ENCODE assay signal across 7 cellular contexts in the genomic region with DNA sequence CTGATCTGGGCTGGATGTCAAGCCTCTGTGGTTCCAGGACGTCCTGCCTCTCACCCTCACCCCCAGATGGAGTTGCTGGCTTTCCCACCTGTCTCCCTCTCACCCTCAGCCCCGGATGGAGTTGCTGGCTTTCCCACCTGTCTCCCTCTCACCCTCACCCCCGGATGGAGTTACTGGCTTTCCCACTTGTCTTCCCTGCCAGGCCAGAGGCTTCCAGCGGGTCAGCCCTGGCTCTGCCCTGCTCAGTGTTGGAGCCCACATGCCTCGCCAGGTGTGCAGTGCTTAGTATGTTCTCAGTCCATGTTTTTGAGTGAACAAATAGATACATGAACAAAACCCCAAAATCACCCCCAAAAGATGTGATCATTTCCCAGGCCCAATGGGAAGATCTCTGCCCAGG.
DNase-seq lines count a peak whose midpoint lies in the region; ATAC-seq and TF ChIP-seq lines count a peak whose summit lies in the region.
"Not testable (repeated sequence)": the region's sequence is repeated elsewhere in the genome, so short reads cannot be mapped to it uniquely, and the experiment has no call there.

No MANE protein-coding gene starts in this region.

- WGBS in H9 (ENCODE audit: extremely low coverage, insufficient read length, low lambda C conversion rate): no CpG with 5 or more reads among the region's 5 CpGs

- H3K4me3 Mint-ChIP-seq in H9; activated T-cell treated with anti-CD3 and anti-CD28 coated beads, Interleukin-2, amount 50 U/mL, for 24 hours; MCF 10A (ENCODE audit: unreplicated experiment): not testable (repeated sequence)
- peak overlapping the region; percentile 12 for H3K4me3 Mint-ChIP-seq in T-helper 17 cell

- not testable (repeated sequence) for H2BK15ac ChIP-seq in H9 (ENCODE audit: low read depth, low read length)

- not testable (repeated sequence) for BruUV-seq in MCF 10A (replicated peaks; lab: Mats Ljungman, UMichigan)

- H3K27me3 ChIP-seq in H9 (ENCODE audit: insufficient read depth, low read length); neutrophil; upper lobe of right lung: not testable (repeated sequence)

- H2BK120ac ChIP-seq in H9 (ENCODE audit: low read depth, low read length, poor library complexity, severe bottlenecking): not testable (repeated sequence)

- not testable (repeated sequence) for H3K9ac ChIP-seq in H9 (ENCODE audit: extremely low read depth, insufficient read length, low read length)

- not testable (repeated sequence) for H3K9me3 Mint-ChIP-seq in H9; activated T-cell treated with anti-CD3 and anti-CD28 coated beads, Interleukin-2, amount 50 U/mL, for 24 hours; MCF 10A (ENCODE audit: unreplicated experiment)

- peak overlapping the region in 1 of 3 experiments; percentile 74; a peak in 2 of 7 replicates for H3K27ac Mint-ChIP-seq in H9
- H3K27ac Mint-ChIP-seq in T-helper 17 cell: peak overlapping the region; percentile 80
- H3K27ac Mint-ChIP-seq in activated T-cell treated with anti-CD3 and anti-CD28 coated beads, Interleukin-2, amount 50 U/mL, for 24 hours: not testable (repeated sequence)
- H3K27ac Mint-ChIP-seq in MCF 10A (ENCODE audit: low read depth, unreplicated experiment): peak overlapping the region; percentile 65

- H4K8ac ChIP-seq in H9 (replicated peaks; ENCODE audit: insufficient read length, low read depth, low read length): not testable (repeated sequence)

- not testable (repeated sequence) for H3K4ac ChIP-seq in H9 (ENCODE audit: low read depth, low read length)

- not testable (repeated sequence) for H3K4me3 ChIP-seq in neutrophil (ENCODE audit: low read depth in 1 of 2, low read length in 1 of 2); upper lobe of right lung

- H3K79me1 ChIP-seq in H9 (ENCODE audit: insufficient read depth, low read depth, low read length, poor library complexity, severe bottlenecking): not testable (repeated sequence)

- not testable (repeated sequence) for H3K4me2 ChIP-seq in H9 (ENCODE audit: insufficient read depth, insufficient read length, low read length)

- not testable (repeated sequence) for H3K4me1 ChIP-seq in H9 (ENCODE audit: insufficient read depth, low read length)
- H3K4me1 ChIP-seq in neutrophil (ENCODE audit: control insufficient read depth in 1 of 2, insufficient read depth in 1 of 2, low read depth in 1 of 2, low read length in 1 of 2) (peaks cover 44 to 50% of the 10 kb centered on the region in 2 experiments), upper lobe of right lung (peaks cover 16% of the 10 kb centered on the region)

- not testable (repeated sequence) for H4K20me1 ChIP-seq in H9 (ENCODE audit: control insufficient read depth, insufficient read depth, insufficient read length)

- CTCF ChIA-PET in MCF 10A (lab: Yijun Ruan, JAX): not testable (repeated sequence)

- H3K9me3 ChIP-seq in H9 (ENCODE audit: control insufficient read depth, low read depth, low read length); T-helper 17 cell (ENCODE audit: control insufficient read depth, low read length, poor library complexity, severe bottlenecking); neutrophil; upper lobe of right lung: not testable (repeated sequence)

- not testable (repeated sequence) for TF ChIP-seq CTCF in H9 (conservative IDR thresholded peaks at IDR 0.05); MCF 10A (IDR thresholded peaks at IDR 0.05; ENCODE audit: unreplicated experiment); neutrophil (IDR thresholded peaks at IDR 0.05); upper lobe of right lung (IDR thresholded peaks at IDR 0.05)

- not testable (repeated sequence) for H3K27me3 Mint-ChIP-seq in H9 (ENCODE audit: low read depth); T-helper 17 cell; activated T-cell treated with anti-CD3 and anti-CD28 coated beads, Interleukin-2, amount 50 U/mL, for 24 hours; MCF 10A (ENCODE audit: insufficient read depth, unreplicated experiment)

- H4K5ac ChIP-seq in H9 (ENCODE audit: insufficient read length, low read depth, low read length): not testable (repeated sequence)

- not testable (repeated sequence) for H2BK20ac ChIP-seq in H9 (ENCODE audit: low read depth, low read length, poor library complexity, severe bottlenecking)

- POLR2A ChIA-PET in MCF 10A (lab: Yijun Ruan, JAX): not testable (repeated sequence)

- not testable (repeated sequence) for H3T11ph ChIP-seq in H9 (ENCODE audit: low read length)

- not testable (repeated sequence) for H3K14ac ChIP-seq in H9 (ENCODE audit: insufficient read depth, low read length)

- not testable (repeated sequence) for H3K23me2 ChIP-seq in H9 (ENCODE audit: insufficient read length, low read depth, low read length, poor library complexity, severe bottlenecking)

- not testable (repeated sequence) for H3K56ac ChIP-seq in H9 (ENCODE audit: insufficient read length, low read depth, low read length)

- not testable (repeated sequence) for H3K27ac ChIP-seq in H9 (ENCODE audit: insufficient read length, low read depth, low read length); upper lobe of right lung
- H3K27ac ChIP-seq in neutrophil: peak overlapping the region; percentile 87

- intact Hi-C loops in MCF 10A (cut with micrococcal nuclease); upper lobe of right lung (cut with DNase I): not testable (repeated sequence)

- H2AFZ ChIP-seq in H9 (ENCODE audit: low read length): not testable (repeated sequence)

- H3K79me2 ChIP-seq in H9 (ENCODE audit: insufficient read depth, low read length): not testable (repeated sequence)

- H3K4me1 Mint-ChIP-seq in H9: not testable (repeated sequence)
- H3K4me1 Mint-ChIP-seq in T-helper 17 cell (peaks cover 18% of the 10 kb centered on the region), MCF 10A (ENCODE audit: insufficient read depth, unreplicated experiment) (peaks cover 27% of the 10 kb centered on the region)
- peaks cover 14% of the 10 kb centered on the region for H3K4me1 Mint-ChIP-seq in activated T-cell treated with anti-CD3 and anti-CD28 coated beads, Interleukin-2, amount 50 U/mL, for 24 hours (ENCODE audit: low read depth)

- H2AK5ac ChIP-seq in H9 (ENCODE audit: insufficient read length, low read length): not testable (repeated sequence)

- H3K36me3 ChIP-seq in neutrophil (peaks cover 58% of the 10 kb centered on the region), upper lobe of right lung (peaks cover 13% of the 10 kb centered on the region)

- not testable (repeated sequence) for H4K91ac ChIP-seq in H9 (ENCODE audit: insufficient read length, low read depth, low read length)

- not testable (repeated sequence) for H3K36me3 Mint-ChIP-seq in H9 (ENCODE audit: insufficient read depth in 1 of 3, low read depth in 3 of 3); T-helper 17 cell (ENCODE audit: low read depth)
- H3K36me3 Mint-ChIP-seq in activated T-cell treated with anti-CD3 and anti-CD28 coated beads, Interleukin-2, amount 50 U/mL, for 24 hours (ENCODE audit: low read depth): peaks cover 36% of the 10 kb centered on the region
- H3K36me3 Mint-ChIP-seq in MCF 10A (ENCODE audit: insufficient read depth, unreplicated experiment): peaks cover 30% of the 10 kb centered on the region

- not testable (repeated sequence) for H2BK12ac ChIP-seq in H9 (ENCODE audit: insufficient read length, low read depth, low read length)

- ATAC-seq in T-helper 17 cell, upper lobe of right lung: not testable (repeated sequence)

- H2BK5ac ChIP-seq in H9 (ENCODE audit: insufficient read length, low read length): not testable (repeated sequence)

- not testable (repeated sequence) for H3K18ac ChIP-seq in H9 (ENCODE audit: insufficient read length, low read depth, low read length)

- H3K23ac ChIP-seq in H9 (ENCODE audit: insufficient read length, low read depth, low read length): not testable (repeated sequence)

- DNase-seq in H9 (peak; percentile 19), mesenteric fat pad (ENCODE audit: low spot score) (peak; percentile 55), upper lobe of right lung (peak; percentile 18)
- not testable (repeated sequence) for DNase-seq in T-helper 17 cell; MCF 10A (ENCODE audit: unreplicated experiment)
- DNase-seq in activated T-cell treated with anti-CD3 and anti-CD28 coated beads, Interleukin-2, amount 50 U/mL, for 24 hours: peak; percentile 16
